ENCODE assay signal across 11 cellular contexts in the genomic region with DNA sequence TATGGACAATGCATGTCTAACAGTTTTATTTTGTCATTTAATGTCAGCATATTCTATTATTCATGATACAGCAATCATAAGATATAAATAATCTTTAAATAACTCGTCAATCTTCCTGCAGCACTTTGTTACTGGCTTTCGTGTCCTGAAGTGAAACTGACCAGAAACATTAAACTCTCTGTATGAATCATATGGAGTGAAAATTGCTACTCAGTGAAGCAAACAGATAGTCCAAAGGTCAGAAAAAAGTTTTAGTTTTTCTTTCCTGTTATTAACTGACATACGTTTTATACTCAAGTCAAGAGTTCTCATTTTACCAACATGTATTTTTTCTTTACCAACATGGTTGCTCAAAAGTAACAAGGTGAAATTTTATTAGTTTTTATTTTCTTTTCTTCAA.
DNase-seq lines count a peak whose midpoint lies in the region; ATAC-seq and TF ChIP-seq lines count a peak whose summit lies in the region.
"Had no signal": no experiment of that assay in that cellular context is flagged by ENCODE, and none has a peak within 500 bp of the region (broad histone marks: within the 10 kb centered on the region; RNA-seq: fewer than 3 reads in every experiment).

No MANE protein-coding gene starts in this region.

- in situ Hi-C loops in mammary epithelial cell (cut with MboI; ENCODE audit: low sequenced_read_pairs in 2 of 2) = no loop called here

- peak; percentile 95 for ATAC-seq in GM21381 (IDR thresholded peaks at IDR 0.05; ENCODE audit: unreplicated experiment)
- ATAC-seq in HG03108 (IDR thresholded peaks at IDR 0.05; ENCODE audit: unreplicated experiment) = peak; percentile 85

- no peak overlapping the region for H3K27ac ChIP-seq in mammary epithelial cell (ENCODE audit: insufficient read depth, low read depth, low read length)
- H3K27ac ChIP-seq: C4-2B, neutrophil had no signal

- H3K79me2 ChIP-seq in mammary epithelial cell (ENCODE audit: insufficient read depth, low read length) = no peaks in the 10 kb centered on the region

- H2AFZ ChIP-seq in mammary epithelial cell (ENCODE audit: low read depth, low read length) = no peak overlapping the region

- CTCF ChIA-PET in mammary epithelial cell (lab: Charles Lee; ENCODE audit: low non-redundant PET) = no interaction called here

- no peaks in the 10 kb centered on the region for H3K36me3 ChIP-seq in mammary epithelial cell (ENCODE audit: insufficient read depth, low read length)
- H3K36me3 ChIP-seq: neutrophil had no signal

- H3K9ac ChIP-seq in mammary epithelial cell (ENCODE audit: insufficient read depth, low read length) = no peak overlapping the region

- BruUV-seq in mammary epithelial cell (replicated peaks; lab: Mats Ljungman, UMichigan) = no TSS peak

- H3K27me3 ChIP-seq in mammary epithelial cell (ENCODE audit: insufficient read depth, low read length) = no peaks in the 10 kb centered on the region
- H3K27me3 ChIP-seq: neutrophil had no signal

- DNase-seq in GM10266 (ENCODE audit: extremely low spot score) = peak; percentile 7
- DNase-seq in cardiac fibroblast (ENCODE audit: low read depth in 2 of 2) = peak; percentile 18 to 41
- DNase-seq in nucleus accumbens (lab: John Stamatoyannopoulos, UW) = no peak
- no peak for DNase-seq in mammary epithelial cell
- DNase-seq in NCI-H524 treated with DMSO at 0.1 percent for 48 hours (lab: John Stamatoyannopoulos, UW) = no peak
- DNase-seq in activated CD8-positive, alpha-beta memory T cell treated with anti-CD3 and anti-CD28 coated beads for 24 hours = no peak
- DNase-seq: SHP77 had no signal

- no peaks in the 10 kb centered on the region for H3K9me3 ChIP-seq in mammary epithelial cell (replicated peaks; ENCODE audit: insufficient read depth, low read length)
- H3K9me3 ChIP-seq: neutrophil had no signal

- TF ChIP-seq CTCF in GM10266 (IDR thresholded peaks at IDR 0.05; ENCODE audit: control insufficient read depth, insufficient read depth, low read depth, missing control alignments) = no peak
- TF ChIP-seq CTCF in cardiac fibroblast (IDR thresholded peaks at IDR 0.05; ENCODE audit: low read depth, low read length) = no peak
- no peak for TF ChIP-seq CTCF in mammary epithelial cell (conservative IDR thresholded peaks at IDR 0.05 in 1 of 2, IDR thresholded peaks at IDR 0.05 in 1 of 2; ENCODE audit: extremely low read depth in 1 of 2, insufficient read depth in 1 of 2, low read depth in 1 of 2, low read length in 2 of 2)

- intact Hi-C loops in mammary epithelial cell (cut with micrococcal nuclease) = no loop called here

- WGBS in mammary epithelial cell (ENCODE audit: low coverage, missing lambda C conversion rate) = 78% methylated on average over 3 of the region's 3 CpGs

- dilution Hi-C loops in mammary epithelial cell (cut with HindIII; ENCODE audit: low sequenced_read_pairs) = no loop called here

- no peaks in the 10 kb centered on the region for H3K4me1 ChIP-seq in mammary epithelial cell (ENCODE audit: insufficient read depth, low read length)

- H3K4me3 ChIP-seq in cardiac fibroblast (replicated peaks in 1 of 2; ENCODE audit: low read depth in 2 of 2, low read length in 2 of 2) (no peak overlapping the region), mammary epithelial cell (replicated peaks in 1 of 3; ENCODE audit: insufficient read depth in 1 of 3, low read depth in 2 of 3, low read length in 3 of 3) (no peak overlapping the region)

- H4K20me1 ChIP-seq in mammary epithelial cell (ENCODE audit: insufficient read depth, low read length) = no peaks in the 10 kb centered on the region

- H3K4me2 ChIP-seq in mammary epithelial cell (ENCODE audit: insufficient read depth, low read depth, low read length) = no peak overlapping the region

Comparison
In these comparisons a context has a peak if more than half of its experiments do, and no peak if none do; other contexts are left out.
1. DNase-seq: peak in GM10266 (single experiment) and cardiac fibroblast (2 of 2); none in nucleus accumbens (0 of 56), mammary epithelial cell (single experiment), NCI-H524 treated with DMSO at 0.1 percent for 48 hours (single experiment) and activated CD8-positive, alpha-beta memory T cell treated with anti-CD3 and anti-CD28 coated beads for 24 hours (single experiment).